In genomic region chr12:15550778-15551177, GRCh38 we compare ENCODE assay signal across 16 cellular contexts.
A peak's percentile ranks its signal among the peaks of the same experiment; 100 is the strongest.
DNase-seq lines count a peak whose midpoint lies in the region; ATAC-seq and TF ChIP-seq lines count a peak whose summit lies in the region.
"Had no signal": no experiment of that assay in that cellular context is flagged by ENCODE, and none has a peak within 500 bp of the region (broad histone marks: within the 10 kb centered on the region; RNA-seq: fewer than 3 reads in every experiment).

No MANE protein-coding gene starts in this region.

- ATAC-seq in HG03378 (IDR thresholded peaks at IDR 0.05; ENCODE audit: unreplicated experiment) (peak; percentile 43), HG03108 (IDR thresholded peaks at IDR 0.05; ENCODE audit: unreplicated experiment) (no peak)
- ATAC-seq: SK-N-SH treated with all-trans-retinoic acid at 6 μM for 48 hours had no signal

- DNase-seq in activated naive CD4-positive, alpha-beta T cell treated with anti-CD3 and anti-CD28 coated beads, Interleukin-2, amount 10 ng/mL, durations not matched to agents 7 days and 5 days, result no peak
- DNase-seq in activated naive CD4-positive, alpha-beta T cell treated with Interleukin-2 at 50 U/mL for 16 hours, result no peak
- DNase-seq in SHP77 (lab: John Stamatoyannopoulos, UW) (no peak), C1 segment of cervical spinal cord (lab: John Stamatoyannopoulos, UW) (no peak), G401 (ENCODE audit: low spot score) (no peak)
- DNase-seq: 8988T, Caco-2, DMS79, KG1, NCI-H1048, NCI-H146 had no signal

- no peaks in the 10 kb centered on the region for H3K9me2 ChIP-seq in OCI-LY1 (ENCODE audit: low read depth, low read length)

- no peak overlapping the region for H3K4me3 Mint-ChIP-seq in activated naive CD4-positive, alpha-beta T cell treated with anti-CD3 and anti-CD28 coated beads, Interleukin-2, amount 10 ng/mL, durations not matched to agents 7 days and 5 days

- no peak overlapping the region for H3K9ac ChIP-seq in OCI-LY1 (ENCODE audit: low read length)
- H3K9ac ChIP-seq: BLaER1 had no signal

- H3K4me2 ChIP-seq in OCI-LY1 (ENCODE audit: low read length), result no peak overlapping the region
- H3K4me2 ChIP-seq: BLaER1 had no signal

- H3K4me1 ChIP-seq in OCI-LY1 (ENCODE audit: insufficient read depth, low read length, severe bottlenecking), result peaks cover 9% of the 10 kb centered on the region
- H3K4me1 ChIP-seq: Caco-2 had no signal

- peaks cover 74% of the 10 kb centered on the region for H3K36me3 Mint-ChIP-seq in activated naive CD4-positive, alpha-beta T cell treated with anti-CD3 and anti-CD28 coated beads, Interleukin-2, amount 10 ng/mL, durations not matched to agents 7 days and 5 days

- peak overlapping the region; percentile 25 for H3K27ac Mint-ChIP-seq in activated naive CD4-positive, alpha-beta T cell treated with anti-CD3 and anti-CD28 coated beads, Interleukin-2, amount 10 ng/mL, durations not matched to agents 7 days and 5 days

- no peaks in the 10 kb centered on the region for H3K27me3 ChIP-seq in OCI-LY1 (ENCODE audit: insufficient read depth, low read length)
- H3K27me3 ChIP-seq: BLaER1 had no signal

- H3K27ac ChIP-seq in OCI-LY1 (ENCODE audit: low read depth, low read length, poor library complexity, severe bottlenecking), result no peak overlapping the region
- H3K27ac ChIP-seq: BLaER1 had no signal

- H2AFZ ChIP-seq in OCI-LY1 (ENCODE audit: low read length), result 0 out of 2 replicates have a peak overlapping the region, but pooled peaks have one; percentile 5

- in situ Hi-C loops in G401 (cut with HindIII; ENCODE audit: low sequenced_read_pairs), result no loop called here

- no peaks in the 10 kb centered on the region for H3K79me2 ChIP-seq in OCI-LY1 (ENCODE audit: insufficient read depth, low read length)

- CTCF ChIA-PET in activated naive CD4-positive, alpha-beta T cell treated with anti-CD3 and anti-CD28 coated beads, Interleukin-2, amount 10 ng/mL, durations not matched to agents 7 days and 5 days (lab: Charles Lee), result interaction anchor here (0.6 to 1.9 kb wide), 3 partner anchors 11 to 35 kb away, joined by 3 to 9 read pairs (median 9); no protein-coding TSS in a partner anchor

- no peak for TF ChIP-seq CTCF in OCI-LY1 (IDR thresholded peaks at IDR 0.05; ENCODE audit: low read length)

- no peaks in the 10 kb centered on the region for H3K27me3 Mint-ChIP-seq in activated naive CD4-positive, alpha-beta T cell treated with anti-CD3 and anti-CD28 coated beads, Interleukin-2, amount 10 ng/mL, durations not matched to agents 7 days and 5 days

- H3K4me3 ChIP-seq in OCI-LY1 (ENCODE audit: low read depth, low read length, poor library complexity, severe bottlenecking), result no peak overlapping the region
- H3K4me3 ChIP-seq: BLaER1 had no signal

- H3K36me3 ChIP-seq in OCI-LY1 (ENCODE audit: insufficient read depth, low read length), result no peaks in the 10 kb centered on the region
- H3K36me3 ChIP-seq: BLaER1 had no signal

- H3K9me3 Mint-ChIP-seq in activated naive CD4-positive, alpha-beta T cell treated with anti-CD3 and anti-CD28 coated beads, Interleukin-2, amount 10 ng/mL, durations not matched to agents 7 days and 5 days, result peaks cover 11% of the 10 kb centered on the region

- no peaks in the 10 kb centered on the region for H3K9me3 ChIP-seq in OCI-LY1 (ENCODE audit: low read length)
- H3K9me3 ChIP-seq: BLaER1, Caco-2 had no signal

- H3K4me1 Mint-ChIP-seq in activated naive CD4-positive, alpha-beta T cell treated with anti-CD3 and anti-CD28 coated beads, Interleukin-2, amount 10 ng/mL, durations not matched to agents 7 days and 5 days, result peaks cover 57% of the 10 kb centered on the region

- no peaks in the 10 kb centered on the region for H4K20me1 ChIP-seq in OCI-LY1 (ENCODE audit: insufficient read depth, low read length)
- H4K20me1 ChIP-seq: BLaER1 had no signal

- no peaks in the 10 kb centered on the region for H3F3A ChIP-seq in OCI-LY1 (ENCODE audit: insufficient read depth, low read length)
